Comparison of ENCODE assay signal across 8 cellular contexts in the genomic region with DNA sequence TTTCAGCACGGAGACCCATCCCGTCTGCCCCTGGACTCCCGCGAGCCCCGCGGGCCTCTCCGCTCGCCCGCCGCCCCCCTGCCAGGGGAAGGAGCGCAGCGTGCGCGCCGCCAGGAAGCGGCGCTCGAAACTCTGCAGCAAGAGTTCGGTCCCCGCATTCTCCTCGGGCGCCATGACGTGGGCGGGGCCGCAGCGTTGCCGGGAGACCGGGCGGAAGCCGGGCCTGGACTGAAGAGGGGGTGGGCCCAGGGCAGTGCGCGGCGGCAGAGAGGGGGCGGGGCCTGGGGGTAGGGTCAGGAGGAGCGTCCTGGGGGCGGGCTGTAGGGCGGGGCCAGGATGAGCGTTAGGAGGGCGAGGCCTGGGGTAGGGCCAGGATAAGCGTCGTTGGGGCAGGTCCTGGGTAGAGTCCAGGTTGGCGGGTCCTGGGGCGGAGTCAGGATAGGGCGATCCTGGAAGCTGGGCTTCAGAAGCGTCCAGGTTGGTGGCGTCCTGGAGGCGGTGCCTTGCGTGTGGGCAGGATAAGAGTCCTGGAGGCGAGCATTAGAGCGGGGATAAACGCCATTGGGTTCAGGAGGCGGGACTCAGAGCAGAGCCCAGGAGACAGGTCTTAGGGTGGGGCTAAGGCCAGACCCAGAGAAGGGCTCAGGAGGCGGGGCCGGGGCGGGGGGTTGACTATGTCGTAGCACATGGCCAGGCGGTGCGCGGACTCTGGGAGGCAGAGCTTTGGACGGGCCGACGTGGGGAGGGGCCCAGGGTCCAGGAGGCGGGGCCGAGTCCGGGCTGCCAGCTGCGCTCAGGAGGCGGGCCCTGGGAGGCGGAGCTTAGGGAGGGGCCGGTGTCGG.
A peak's percentile ranks its signal among the peaks of the same experiment; 100 is the strongest.
DNase-seq lines count a peak whose midpoint lies in the region; ATAC-seq, FAIRE-seq and TF ChIP-seq lines count a peak whose summit lies in the region.
"Not testable (repeated sequence)": the region's sequence is repeated elsewhere in the genome, so short reads cannot be mapped to it uniquely, and the experiment has no call there.

No MANE protein-coding gene starts in this region.

- not testable (repeated sequence) for FAIRE-seq in keratinocyte (lab: Jason Lieb, UNC)

- H3K4me1 ChIP-seq in keratinocyte (ENCODE audit: control insufficient read depth, extremely low read depth, insufficient read depth, low read length), result not testable (repeated sequence)

- H3K4me3 ChIP-seq in AG04450 (ENCODE audit: low read depth, low read length) (peak overlapping the region; percentile 69), keratinocyte (ENCODE audit: control insufficient read depth in 2 of 3, extremely low read depth in 1 of 3, insufficient read depth in 2 of 3, low read depth in 1 of 3, low read length in 3 of 3) (peak overlapping the region; percentile 65 to 69 (median 68))

- POLR2A ChIA-PET in AG04450 (lab: Yijun Ruan, JAX), result interaction anchor here (0.6 kb wide), 1 partner anchor 1940 kb away, joined by 3 read pairs; no protein-coding TSS in a partner anchor

- H3K27me3 ChIP-seq in AG04450 (ENCODE audit: control insufficient read depth, insufficient read depth, low read length); keratinocyte (ENCODE audit: control insufficient read depth, extremely low read depth, insufficient read depth, low read length): not testable (repeated sequence)

- peak overlapping the region; percentile 89 for H3K9ac ChIP-seq in keratinocyte (ENCODE audit: control insufficient read depth, extremely low read depth, insufficient read depth, low read length)

- H4K20me1 ChIP-seq in keratinocyte (ENCODE audit: control insufficient read depth, extremely low read depth, insufficient read depth, low read length), result not testable (repeated sequence)

- not testable (repeated sequence) for H3K9me1 ChIP-seq in keratinocyte (ENCODE audit: control insufficient read depth, extremely low read depth, insufficient read depth, low read length)

- H3K4me2 ChIP-seq in keratinocyte (ENCODE audit: control insufficient read depth, extremely low read depth, insufficient read depth, low read depth, low read length), result not testable (repeated sequence)

- H3K36me3 ChIP-seq in keratinocyte (ENCODE audit: control insufficient read depth in 2 of 2, extremely low read depth in 1 of 2, insufficient read depth in 2 of 2, low read length in 2 of 2), result not testable (repeated sequence)

- peak overlapping the region; percentile 84 for H3K27ac ChIP-seq in AG04450 (ENCODE audit: low read depth, low read length)
- H3K27ac ChIP-seq in keratinocyte (ENCODE audit: control insufficient read depth, insufficient read depth, low read length), result peak overlapping the region; percentile 85

- not testable (repeated sequence) for H3K79me2 ChIP-seq in keratinocyte (ENCODE audit: control insufficient read depth, insufficient read depth, low read length)

- not testable (repeated sequence) for TF ChIP-seq CTCF in AG04450 (IDR thresholded peaks at IDR 0.05; ENCODE audit: low read depth, low read length); keratinocyte (optimal IDR thresholded peaks at IDR 0.05 in 1 of 3, IDR thresholded peaks at IDR 0.05 in 1 of 3, conservative IDR thresholded peaks at IDR 0.05 in 1 of 3; ENCODE audit: extremely low read depth in 1 of 3, insufficient read depth in 2 of 3, low read length in 3 of 3)

- not testable (repeated sequence) for H3K9me3 ChIP-seq in AG04450 (ENCODE audit: control insufficient read depth, insufficient read depth, low read length); keratinocyte (ENCODE audit: control insufficient read depth, low read depth, low read length)

- DNase-seq in AG04450 (ENCODE audit: low read depth, low spot score) (peak; percentile 97), NCI-H446 (lab: John Stamatoyannopoulos, UW) (peak; percentile 98), cerebellum (ENCODE audit: low spot score) (peak; percentile 84), keratinocyte (ENCODE audit: low read depth, low spot score) (peak; percentile 82)
- peak; percentile 98 to 99 for DNase-seq in activated CD4-positive, alpha-beta T cell treated with anti-CD3 and anti-CD28 coated beads for 24 hours (ENCODE audit: low read depth in 2 of 2)
- DNase-seq in stimulated activated CD4-positive, alpha-beta T cell treated with anti-CD3 and anti-CD28 coated beads, Interleukin-12 subunit alpha, Interleukin-12 subunit beta, amount 100 ng/mL, for 4 hours, result peak; percentile 100

- CTCF ChIA-PET in AG04450 (lab: Charles Lee), result not testable (repeated sequence)

- ATAC-seq in GM19043 (IDR thresholded peaks at IDR 0.05; ENCODE audit: low read depth, unreplicated experiment) (peak; percentile 99), HG03354 (IDR thresholded peaks at IDR 0.05; ENCODE audit: poor library complexity, severe bottlenecking, unreplicated experiment) (peak; percentile 98)

- dilution Hi-C loops in keratinocyte (cut with MboI; ENCODE audit: extremely low pct_ligation_motif_present, low sequenced_read_pairs), result not testable (repeated sequence)

- H2AFZ ChIP-seq in keratinocyte (ENCODE audit: control insufficient read depth, low read length), result peak overlapping the region; percentile 9

Comparison
In these comparisons a context has a peak if more than half of its experiments do, and no peak if none do; other contexts are left out.
1. Peak in every context shown above with its lines: DNase-seq, ATAC-seq, H3K4me3 ChIP-seq and H3K27ac ChIP-seq.